13 cellular contexts compared by ENCODE assay signal in genomic region chr1:29372108-29372507, GRCh38.
A peak's percentile ranks its signal among the peaks of the same experiment; 100 is the strongest.
DNase-seq lines count a peak whose midpoint lies in the region; ATAC-seq and TF ChIP-seq lines count a peak whose summit lies in the region.
"Had no signal": no experiment of that assay in that cellular context is flagged by ENCODE, and none has a peak within 500 bp of the region (broad histone marks: within the 10 kb centered on the region; RNA-seq: fewer than 3 reads in every experiment).

No MANE protein-coding gene starts in this region.

- peak; percentile 41 for TF ChIP-seq RAD21 in SK-N-SH (IDR thresholded peaks at IDR 0.05; ENCODE audit: low read length)

- H3K4me2 ChIP-seq in GM23338: no peak overlapping the region
- H3K4me2 ChIP-seq in SK-N-SH: no peak overlapping the region
- H3K4me2 ChIP-seq in hepatocyte: no peak overlapping the region

- H3K79me2 ChIP-seq in GM23338 (replicated peaks; ENCODE audit: insufficient read depth) (no peaks in the 10 kb centered on the region), SK-N-SH (ENCODE audit: insufficient read depth) (no peaks in the 10 kb centered on the region), hepatocyte (no peaks in the 10 kb centered on the region)

- H3K9me3 Mint-ChIP-seq in GM23338 (peaks cover 21% of the 10 kb centered on the region), endodermal cell (peaks cover 31% of the 10 kb centered on the region)

- TF ChIP-seq CTCF in GM23338 (conservative IDR thresholded peaks at IDR 0.05; ENCODE audit: low read depth in 2 of 2) (no peak), SK-N-SH (IDR thresholded peaks at IDR 0.05) (no peak), endodermal cell (conservative IDR thresholded peaks at IDR 0.05) (no peak), A673 (conservative IDR thresholded peaks at IDR 0.05; ENCODE audit: low read depth, low read length) (no peak), hepatocyte (IDR thresholded peaks at IDR 0.05; ENCODE audit: poor library complexity) (no peak)

- H3K4me3 ChIP-seq in GM23338 (no peak overlapping the region), SK-N-SH (ENCODE audit: low read depth in 2 of 2, low read length in 1 of 2) (no peak overlapping the region), endodermal cell (ENCODE audit: low read length) (no peak overlapping the region), A673 (ENCODE audit: low read depth, low read length, poor library complexity, severe bottlenecking) (no peak overlapping the region), hepatocyte (no peak overlapping the region)

- no TSS peak for BruUV-seq in A673 (replicated peaks; lab: Mats Ljungman, UMichigan)

- no peak for ATAC-seq in GM23338
- ATAC-seq: HepG2 had no signal

- H3K9me3 ChIP-seq in SK-N-SH (no peaks in the 10 kb centered on the region), endodermal cell (ENCODE audit: control insufficient read depth, low read length) (peaks cover 5% of the 10 kb centered on the region), A673 (ENCODE audit: low read depth, low read length, poor library complexity, severe bottlenecking) (peaks cover 4% of the 10 kb centered on the region), hepatocyte (ENCODE audit: low read depth) (no peaks in the 10 kb centered on the region)
- H3K9me3 ChIP-seq: Caco-2 had no signal

- H3K27me3 ChIP-seq in GM23338 (ENCODE audit: insufficient read depth): no peaks in the 10 kb centered on the region
- H3K27me3 ChIP-seq in SK-N-SH (ENCODE audit: insufficient read depth): no peaks in the 10 kb centered on the region
- no peaks in the 10 kb centered on the region for H3K27me3 ChIP-seq in endodermal cell (ENCODE audit: control insufficient read depth, insufficient read depth, low read length, poor library complexity, severe bottlenecking)
- H3K27me3 ChIP-seq in A673 (replicated peaks; ENCODE audit: insufficient read depth, low read depth, low read length, poor library complexity): peaks cover 63% of the 10 kb centered on the region
- H3K27me3 ChIP-seq in hepatocyte: peaks cover 10% of the 10 kb centered on the region

- H3K9ac ChIP-seq in SK-N-SH (no peak overlapping the region), endodermal cell (ENCODE audit: extremely low read depth, low read length, poor library complexity, severe bottlenecking) (no peak overlapping the region)

- POLR2A ChIA-PET in SK-N-SH (lab: Yijun Ruan, JAX): interaction anchor here (1.5 to 1.7 kb wide), 2 partner anchors 99 to 101 kb away, joined by 7 to 8 read pairs; no protein-coding TSS in a partner anchor
- POLR2A ChIA-PET in A673 (lab: Charles Lee; ENCODE audit: low non-redundant PET): no interaction called here

- H3K27me3 Mint-ChIP-seq in GM23338 (ENCODE audit: insufficient read depth, low read depth, poor library complexity) (peaks cover 3% of the 10 kb centered on the region), endodermal cell (ENCODE audit: insufficient read depth) (peaks cover 25% of the 10 kb centered on the region)

- peaks cover 3% of the 10 kb centered on the region; the same call in 2 of the 3 replicates for H3K36me3 Mint-ChIP-seq in GM23338 (ENCODE audit: low read depth)
- no peaks in the 10 kb centered on the region for H3K36me3 Mint-ChIP-seq in endodermal cell (ENCODE audit: low read depth)
- H3K36me3 Mint-ChIP-seq: IgD-negative memory B cell had no signal

- H4K20me1 ChIP-seq in GM23338 (replicated peaks; ENCODE audit: insufficient read depth): no peaks in the 10 kb centered on the region
- no peaks in the 10 kb centered on the region for H4K20me1 ChIP-seq in SK-N-SH (ENCODE audit: insufficient read depth)
- H4K20me1 ChIP-seq in hepatocyte (ENCODE audit: insufficient read depth, poor library complexity, severe bottlenecking): no peaks in the 10 kb centered on the region

- WGBS in SK-N-SH (ENCODE audit: low lambda C conversion rate): 6% methylated on average over 4 of the region's 4 CpGs
- 86 to 100% methylated on average over 3 to 4 of the region's 4 CpGs for WGBS in endodermal cell (ENCODE audit: insufficient coverage in 1 of 2, insufficient read length in 1 of 2), 2 experiments
- WGBS in hepatocyte (ENCODE audit: low lambda C conversion rate, missing lambda C conversion rate): 40% methylated on average over 4 of the region's 4 CpGs

- no peak overlapping the region for H3K27ac Mint-ChIP-seq in GM23338
- no peak overlapping the region for H3K27ac Mint-ChIP-seq in endodermal cell
- H3K27ac Mint-ChIP-seq: CD4-positive, alpha-beta T cell; H9; IgD-negative memory B cell had no signal

- H3K4me1 ChIP-seq in GM23338 (ENCODE audit: insufficient read depth) (no peaks in the 10 kb centered on the region), SK-N-SH (ENCODE audit: control insufficient read depth in 1 of 2, insufficient read depth in 2 of 2, low read depth in 1 of 2, low read length in 1 of 2) (peaks cover 0 to 28% of the 10 kb centered on the region in 2 experiments; a peak in 2 of 4 replicates), endodermal cell (ENCODE audit: control insufficient read depth, insufficient read depth, low read length) (no peaks in the 10 kb centered on the region), A673 (ENCODE audit: insufficient read depth, low read length, poor library complexity, severe bottlenecking) (no peaks in the 10 kb centered on the region), hepatocyte (ENCODE audit: insufficient read depth) (no peaks in the 10 kb centered on the region)
- H3K4me1 ChIP-seq: Caco-2 had no signal

- DNase-seq in GM23338 (ENCODE audit: low spot score) (no peak), SK-N-SH (peak; percentile 77), endodermal cell (peak; percentile 1), A673 (ENCODE audit: low spot score) (no peak), NCI-H128 (lab: John Stamatoyannopoulos, UW; ENCODE audit: unreplicated experiment) (no peak), hepatocyte (ENCODE audit: low spot score) (no peak)
- DNase-seq: ACHN; Caco-2; CD4-positive, alpha-beta T cell had no signal

- H3K36me3 ChIP-seq in GM23338 (ENCODE audit: insufficient read depth) (no peaks in the 10 kb centered on the region; the same call in 1 of the 2 replicates), SK-N-SH (replicated peaks in 1 of 2; ENCODE audit: control insufficient read depth in 1 of 2, insufficient read depth in 2 of 2, low read length in 1 of 2) (no peaks in the 10 kb centered on the region), endodermal cell (ENCODE audit: control insufficient read depth, insufficient read depth, low read length) (no peaks in the 10 kb centered on the region), A673 (ENCODE audit: insufficient read depth, low read length, poor library complexity, severe bottlenecking) (no peaks in the 10 kb centered on the region), hepatocyte (replicated peaks; ENCODE audit: insufficient read depth, low read depth) (no peaks in the 10 kb centered on the region)

- intact Hi-C loops in A673 (cut with micrococcal nuclease; ENCODE audit: unreplicated experiment): no loop called here

- H2AFZ ChIP-seq in GM23338 (0 out of 2 replicates have a peak overlapping the region, but pooled peaks have one; percentile 4), SK-N-SH (ENCODE audit: low read depth) (no peak overlapping the region), hepatocyte (no peak overlapping the region)

- CTCF ChIA-PET in SK-N-SH (lab: Yijun Ruan, JAX): interaction anchor here (1.0 to 2.5 kb wide), 8 partner anchors 84 to 1008 kb away, joined by 3 to 7 read pairs (median 3); no protein-coding TSS in a partner anchor
- CTCF ChIA-PET in A673 (lab: Charles Lee): no interaction called here

- H3K4me1 Mint-ChIP-seq in GM23338 (no peaks in the 10 kb centered on the region; the same call in 2 of the 3 replicates), endodermal cell (no peaks in the 10 kb centered on the region)

- peak in 1 of 2 experiments; percentile 95; a peak in 2 of 4 replicates for TF ChIP-seq EP300 in SK-N-SH (IDR thresholded peaks at IDR 0.05; ENCODE audit: borderline replicate concordance in 1 of 2, low read depth in 1 of 2, low read length in 1 of 2)

- H3K9me2 ChIP-seq in GM23338 (ENCODE audit: insufficient read depth): no peaks in the 10 kb centered on the region
- H3K9me2 ChIP-seq in SK-N-SH: no peaks in the 10 kb centered on the region
- H3K9me2 ChIP-seq in hepatocyte (replicated peaks; ENCODE audit: insufficient read depth): peaks cover 3% of the 10 kb centered on the region

- no peaks in the 10 kb centered on the region for H3F3A ChIP-seq in GM23338 (replicated peaks; ENCODE audit: low read depth)
- no peaks in the 10 kb centered on the region for H3F3A ChIP-seq in SK-N-SH (replicated peaks; ENCODE audit: insufficient read depth)

- no peak overlapping the region for H3K27ac ChIP-seq in GM23338 (ENCODE audit: low read depth)
- H3K27ac ChIP-seq in SK-N-SH (ENCODE audit: low read depth in 2 of 2, low read length in 1 of 2): peak overlapping the region in 1 of 2 experiments; percentile 98; a peak in 2 of 4 replicates
- H3K27ac ChIP-seq in endodermal cell (ENCODE audit: low read depth, low read length): no peak overlapping the region
- H3K27ac ChIP-seq in A673 (ENCODE audit: low read depth, low read length, poor library complexity, severe bottlenecking): no peak overlapping the region
- H3K27ac ChIP-seq in hepatocyte: no peak overlapping the region
- H3K27ac ChIP-seq: C4-2B had no signal

- H3K4me3 Mint-ChIP-seq in GM23338: no peak overlapping the region
- no peak overlapping the region for H3K4me3 Mint-ChIP-seq in endodermal cell
- H3K4me3 Mint-ChIP-seq: CD4-positive, alpha-beta T cell; H9; IgD-negative memory B cell had no signal

TF ChIP-seq in GM23338, 12 proteins besides CTCF, POLR2A, EP300 and RAD21 (continues in another document):
- TF ChIP-seq ETS1 (IDR thresholded peaks at IDR 0.05): no peak

TF ChIP-seq in SK-N-SH, 30 proteins besides CTCF, POLR2A, EP300 and RAD21 (continues in another document):
- no peak for TF ChIP-seq USF2 (IDR thresholded peaks at IDR 0.05; ENCODE audit: borderline replicate concordance, low read depth, low read length)
- TF ChIP-seq CHD2 (IDR thresholded peaks at IDR 0.05; ENCODE audit: low read length, partially characterized antibody): peak; percentile 80
- peak; percentile 64 for TF ChIP-seq TCF12 (IDR thresholded peaks at IDR 0.05)
- no peak for TF ChIP-seq IRF3 (IDR thresholded peaks at IDR 0.05; ENCODE audit: low read depth, low read length)

Comparison
In these comparisons a context has a peak if more than half of its experiments do, and no peak if none do; other contexts are left out.
1. DNase-seq: peak in SK-N-SH (single experiment) and endodermal cell (single experiment); none in GM23338 (single experiment), A673 (single experiment), NCI-H128 (single experiment) and hepatocyte (single experiment).